ENCODE assay signal across 8 cellular contexts in the genomic region with DNA sequence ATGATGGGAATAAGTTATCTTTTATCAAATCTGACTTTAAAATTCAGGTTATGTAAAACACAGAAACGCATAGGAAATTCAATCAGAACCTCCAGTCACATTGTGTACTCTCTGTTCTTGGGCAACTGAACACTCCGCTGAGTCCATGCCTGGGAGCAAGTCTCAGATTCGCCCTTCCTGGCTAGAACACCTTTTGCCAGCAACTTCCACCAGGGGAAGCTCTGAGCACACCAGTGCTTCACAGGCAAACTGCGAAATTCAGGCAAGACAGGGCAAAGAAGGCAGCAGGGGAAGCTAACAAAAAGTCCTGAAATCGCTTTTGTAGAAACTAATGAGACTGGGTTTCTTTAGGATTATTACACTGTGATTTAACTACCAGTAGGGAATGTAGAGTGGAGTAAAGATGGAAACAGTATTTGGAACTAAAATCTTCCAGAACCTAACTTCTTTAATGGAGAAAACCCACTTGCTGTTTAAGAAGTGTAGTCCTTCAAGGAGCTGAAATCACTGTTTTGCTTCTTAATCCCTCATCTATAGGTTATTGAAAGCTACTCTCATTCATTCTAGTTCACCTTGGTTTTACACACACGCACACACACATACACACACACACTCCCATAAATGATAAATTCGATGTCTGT.
DNase-seq lines count a peak whose midpoint lies in the region; ATAC-seq and TF ChIP-seq lines count a peak whose summit lies in the region.

No MANE protein-coding gene starts in this region.

- H2BK120ac ChIP-seq in mesenchymal stem cell (ENCODE audit: low read depth, low read length) = no peak overlapping the region

- H3K9me3 ChIP-seq in endodermal cell (ENCODE audit: control insufficient read depth, low read length) = no peaks in the 10 kb centered on the region
- no peaks in the 10 kb centered on the region for H3K9me3 ChIP-seq in aorta (ENCODE audit: control insufficient read depth, low read length)
- no peaks in the 10 kb centered on the region for H3K9me3 ChIP-seq in mesenchymal stem cell (ENCODE audit: control insufficient read depth, low read length)

- H4K8ac ChIP-seq in mesenchymal stem cell (ENCODE audit: low read length) = no peak overlapping the region

- H3K4me1 Mint-ChIP-seq in endodermal cell = peaks cover 12% of the 10 kb centered on the region

- no peaks in the 10 kb centered on the region for H3K79me1 ChIP-seq in mesenchymal stem cell (replicated peaks; ENCODE audit: low read length, poor library complexity, severe bottlenecking)

- H3K36me3 ChIP-seq in endodermal cell (ENCODE audit: control insufficient read depth, insufficient read depth, low read length) (no peaks in the 10 kb centered on the region), aorta (ENCODE audit: control insufficient read depth in 1 of 2, insufficient read depth in 2 of 2, low read length in 1 of 2) (no peaks in the 10 kb centered on the region), mesenchymal stem cell (ENCODE audit: control insufficient read depth in 1 of 2, insufficient read depth in 2 of 2, low read depth in 1 of 2, low read length in 2 of 2) (no peaks in the 10 kb centered on the region)

- DNase-seq in GM10266 (ENCODE audit: extremely low spot score) (peak; percentile 8), NCI-H82 (lab: John Stamatoyannopoulos, UW) (peak; percentile 71), endodermal cell (peak; percentile 89), nucleus accumbens (lab: John Stamatoyannopoulos, UW) (peak in 42 of 56 donors; percentile 1 to 73 (median 24)), aorta (no peak), activated T-cell treated with anti-CD3 and anti-CD28 coated beads for 4 hours (no peak), mesenchymal stem cell (no peak)

- no peak overlapping the region for H3K4me3 Mint-ChIP-seq in endodermal cell

- H3K27me3 Mint-ChIP-seq in endodermal cell (ENCODE audit: insufficient read depth) = no peaks in the 10 kb centered on the region

- H3K36me3 Mint-ChIP-seq in endodermal cell (ENCODE audit: low read depth) = no peaks in the 10 kb centered on the region

- no peak overlapping the region for H4K91ac ChIP-seq in mesenchymal stem cell (ENCODE audit: low read length)

- no peak overlapping the region for H3K18ac ChIP-seq in mesenchymal stem cell (ENCODE audit: low read depth in 1 of 2, low read length in 2 of 2)

- no peak overlapping the region for H2AK5ac ChIP-seq in mesenchymal stem cell (ENCODE audit: low read length, severe bottlenecking)

- H2AFZ ChIP-seq in mesenchymal stem cell (ENCODE audit: low read depth, low read length) = no peak overlapping the region

- H3K27ac Mint-ChIP-seq in endodermal cell = no peak overlapping the region

- 26 to 41% methylated on average over 5 to 7 of the region's 7 CpGs for WGBS in endodermal cell (ENCODE audit: insufficient coverage in 1 of 2, insufficient read length in 1 of 2), 2 experiments
- WGBS in aorta, 2 donors = 32 to 38% methylated on average over 7 of the region's 7 CpGs
- WGBS in mesenchymal stem cell = 22% methylated on average over 7 of the region's 7 CpGs

- ATAC-seq in HG02763 (IDR thresholded peaks at IDR 0.05; ENCODE audit: unreplicated experiment) (peak; percentile 60), aorta (ENCODE audit: low FRiP score) (no peak)

- H3K23ac ChIP-seq in mesenchymal stem cell (ENCODE audit: low read length in 2 of 2) = no peak overlapping the region

- intact Hi-C loops in aorta (cut with DNase I) = no loop called here

- no peaks in the 10 kb centered on the region for H3K9me3 Mint-ChIP-seq in endodermal cell

- H2BK15ac ChIP-seq in mesenchymal stem cell (ENCODE audit: low read depth, poor library complexity, severe bottlenecking) = no peak overlapping the region

- no peak overlapping the region for H3K4me3 ChIP-seq in endodermal cell (ENCODE audit: low read length)
- H3K4me3 ChIP-seq in aorta (ENCODE audit: low read length in 2 of 2) = no peak overlapping the region
- no peak overlapping the region for H3K4me3 ChIP-seq in mesenchymal stem cell (ENCODE audit: insufficient read depth in 1 of 2, low read depth in 1 of 2, low read length in 2 of 2)

- no peak overlapping the region for H3K9ac ChIP-seq in endodermal cell (ENCODE audit: extremely low read depth, low read length, poor library complexity, severe bottlenecking)
- H3K9ac ChIP-seq in mesenchymal stem cell (ENCODE audit: low read length) = no peak overlapping the region

- peak; percentile 28 for TF ChIP-seq CTCF in GM10266 (IDR thresholded peaks at IDR 0.05; ENCODE audit: control insufficient read depth, insufficient read depth, low read depth, missing control alignments)
- peak; percentile 87 for TF ChIP-seq CTCF in endodermal cell (conservative IDR thresholded peaks at IDR 0.05)

- H3K4me2 ChIP-seq in mesenchymal stem cell (ENCODE audit: low read length, poor library complexity, severe bottlenecking) = no peak overlapping the region

- H3K4me1 ChIP-seq in endodermal cell (ENCODE audit: control insufficient read depth, insufficient read depth, low read length) (peaks cover 2% of the 10 kb centered on the region), aorta (ENCODE audit: control insufficient read depth in 1 of 2, insufficient read depth in 2 of 2, low read length in 2 of 2) (no peaks in the 10 kb centered on the region), mesenchymal stem cell (ENCODE audit: control insufficient read depth, insufficient read depth, low read depth, low read length) (no peaks in the 10 kb centered on the region)

- H2BK5ac ChIP-seq in mesenchymal stem cell (ENCODE audit: low read depth, low read length, poor library complexity, severe bottlenecking) = no peak overlapping the region

- no peak overlapping the region for H3K14ac ChIP-seq in mesenchymal stem cell (ENCODE audit: low read length in 2 of 2)

- H3K4ac ChIP-seq in mesenchymal stem cell (ENCODE audit: low read depth in 1 of 2, low read length in 2 of 2) = no peak overlapping the region

- H3K27me3 ChIP-seq in endodermal cell (ENCODE audit: control insufficient read depth, insufficient read depth, low read length, poor library complexity, severe bottlenecking) = peaks cover 4% of the 10 kb centered on the region
- H3K27me3 ChIP-seq in aorta (ENCODE audit: control insufficient read depth in 1 of 2, insufficient read depth in 2 of 2, low read length in 1 of 2) = no peaks in the 10 kb centered on the region
- peaks cover 0 to 8% of the 10 kb centered on the region in 2 experiments for H3K27me3 ChIP-seq in mesenchymal stem cell (ENCODE audit: control insufficient read depth in 1 of 2, insufficient read depth in 1 of 2, low read length in 2 of 2)

- H3K27ac ChIP-seq in endodermal cell (ENCODE audit: low read depth, low read length) (no peak overlapping the region), aorta (ENCODE audit: low read depth in 1 of 2, low read length in 2 of 2) (no peak overlapping the region), mesenchymal stem cell (ENCODE audit: low read length, poor library complexity, severe bottlenecking) (no peak overlapping the region)

- no peak overlapping the region for H2BK12ac ChIP-seq in mesenchymal stem cell (ENCODE audit: low read length in 2 of 2)

Comparison
In these comparisons a context has a peak if more than half of its experiments do, and no peak if none do; other contexts are left out.
1. DNase-seq: peak in GM10266 (single experiment), NCI-H82 (single experiment), endodermal cell (single experiment) and nucleus accumbens (42 of 56); none in aorta (0 of 2), activated T-cell treated with anti-CD3 and anti-CD28 coated beads for 4 hours (single experiment) and mesenchymal stem cell (single experiment).